33 cellular contexts compared by ENCODE assay signal in the genomic region with DNA sequence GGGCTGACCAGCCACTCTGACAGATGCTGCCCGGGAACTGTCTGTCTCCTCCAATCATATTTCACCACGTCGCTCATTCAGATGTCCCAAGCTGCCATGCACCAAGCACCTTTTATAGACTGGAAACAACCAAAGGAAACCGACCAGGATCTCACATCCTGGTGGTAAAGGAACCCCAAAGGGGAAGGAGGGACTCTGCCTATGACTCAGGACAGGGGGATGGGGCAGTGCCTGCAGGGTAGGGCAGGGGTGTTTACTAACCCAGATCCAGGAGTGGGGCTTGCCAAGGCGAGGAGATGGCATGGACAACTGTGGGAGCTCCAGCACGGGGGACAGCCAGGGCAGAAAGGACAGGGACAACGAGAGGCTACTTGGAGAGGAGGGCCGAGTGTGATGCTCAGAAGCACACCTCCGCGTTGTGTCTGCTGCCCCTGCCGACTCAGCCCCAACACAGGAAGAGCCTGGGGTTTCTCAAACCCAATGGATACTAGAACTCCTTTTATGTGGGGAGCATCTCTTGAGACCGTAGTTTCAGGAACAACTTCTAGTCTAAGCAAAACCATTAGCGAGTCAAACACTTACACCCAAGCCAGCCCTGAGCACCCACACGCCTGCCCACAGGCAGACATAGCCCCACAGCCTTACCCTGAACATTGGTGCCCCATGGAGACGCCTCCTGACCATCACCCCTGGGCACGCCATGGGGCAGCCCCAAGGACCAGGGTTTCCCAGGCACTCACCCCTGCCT. TPM values are rescaled to one million over a fixed set of nuclear protein-coding genes. Genes with fewer than 3 reads are reported as not detected.
"Had no signal": no experiment of that assay in that cellular context is flagged by ENCODE, and none has a peak within 500 bp of the region (broad histone marks: within the 10 kb centered on the region; RNA-seq: fewer than 3 reads in every experiment).

No MANE protein-coding gene starts in this region.

- H3K4me3 ChIP-seq: adrenal gland, body of pancreas, breast epithelium had no signal

- H3K36me3 Mint-ChIP-seq: activated CD4-positive, alpha-beta memory T cell treated with anti-CD3 and anti-CD28 coated beads for 36 hours; activated naive CD8-positive, alpha-beta T cell had no signal

- H3K4me3 Mint-ChIP-seq: activated B cell treated with CpG ODN at 0.5 μM for 24 hours; activated CD4-positive, alpha-beta memory T cell treated with anti-CD3 and anti-CD28 coated beads for 36 hours; activated CD4-positive, alpha-beta T cell treated with anti-CD3 and anti-CD28 coated beads, Interleukin-2, amount 10 ng/mL, durations not matched to agents 24 days and 14 days; activated naive CD4-positive, alpha-beta T cell treated with anti-CD3 and anti-CD28 coated beads for 36 hours; activated naive CD8-positive, alpha-beta T cell; activated T-cell treated with anti-CD3 and anti-CD28 coated beads, Interleukin-2, amount 50 U/mL, for 24 hours; activated T-helper 1 cell treated with anti-CD3 and anti-CD28 coated beads, Interleukin-12 subunit alpha, Interleukin-12 subunit beta, Interleukin-2, Interleukin-4 antibody, amounts not matched to agents 30 ng/mL and 10 ng/mL and 1 ng/mL, durations not matched to agents 14 hours and 24 hours and 36 hours; T-helper 1 cell treated with Interleukin-12 subunit alpha and Interleukin-12 subunit beta and Interleukin-4 antibody, amounts not matched to agents 30 μg/mL and 1 μg/mL, for 36 hours; T-helper 2 cell treated with Interferon-gamma antibody and Interleukin-4, amounts not matched to agents 5 μg/mL and 100 μg/mL, for 36 hours had no signal

- DNase-seq: activated B cell treated with CpG ODN at 0.5 μM for 24 hours; activated CD4-positive, alpha-beta memory T cell treated with anti-CD3 and anti-CD28 coated beads for 36 hours; activated CD4-positive, alpha-beta T cell treated with anti-CD3 and anti-CD28 coated beads for 4 hours; activated CD4-positive, alpha-beta T cell treated with anti-CD3 and anti-CD28 coated beads, Interleukin-2, amount 10 ng/mL, durations not matched to agents 24 days and 14 days; activated CD4-positive, alpha-beta T cell treated with anti-CD3 and anti-CD28 coated beads, Interleukin-2, amount 50 U/mL, for 1 hour; activated CD4-positive, alpha-beta T cell treated with anti-CD3 and anti-CD28 coated beads, Interleukin-2, amount 50 U/mL, for 4 hours; activated CD4-positive, CD25-positive, alpha-beta regulatory T cell treated with anti-CD3 and anti-CD28 coated beads, Interleukin-2, amount 50 U/mL, for 72 hours; activated CD8-positive, alpha-beta memory T cell treated with anti-CD3 and anti-CD28 coated beads, Interleukin-2, amount 50 U/mL, for 4 hours; activated effector memory CD4-positive, alpha-beta T cell treated with Interleukin-2 at 50 U/mL for 16 hours; activated gamma-delta T cell; activated naive CD4-positive, alpha-beta T cell treated with anti-CD3 and anti-CD28 coated beads for 36 hours; activated naive CD4-positive, alpha-beta T cell treated with anti-CD3 and anti-CD28 coated beads, Interleukin-2, amount 50 U/mL, for 16 hours; activated T-cell treated with anti-CD3 and anti-CD28 coated beads, Interleukin-2, amount 50 U/mL, for 24 hours; activated T-cell treated with anti-CD3 and anti-CD28 coated beads, Interleukin-2, amount 50 U/mL, for 48 hours; adrenal gland; amniotic stem cell; aorta; body of pancreas; brain microvascular endothelial cell; central memory CD4-positive, alpha-beta T cell; SW 1271; T-helper 1 cell; T-helper 2 cell; T-helper 9 cell had no signal

- H3K27ac Mint-ChIP-seq: activated B cell treated with CpG ODN at 0.5 μM for 24 hours; activated CD4-positive, alpha-beta memory T cell treated with anti-CD3 and anti-CD28 coated beads for 36 hours; activated CD4-positive, alpha-beta T cell treated with anti-CD3 and anti-CD28 coated beads, Interleukin-2, amount 10 ng/mL, durations not matched to agents 24 days and 14 days; activated naive CD4-positive, alpha-beta T cell treated with anti-CD3 and anti-CD28 coated beads for 36 hours; activated naive CD8-positive, alpha-beta T cell; activated T-cell treated with anti-CD3 and anti-CD28 coated beads, Interleukin-2, amount 50 U/mL, for 24 hours; activated T-helper 1 cell treated with anti-CD3 and anti-CD28 coated beads, Interleukin-12 subunit alpha, Interleukin-12 subunit beta, Interleukin-2, Interleukin-4 antibody, amounts not matched to agents 30 ng/mL and 10 ng/mL and 1 ng/mL, durations not matched to agents 14 hours and 24 hours and 36 hours; activated T-helper 2 cell treated with anti-CD3 and anti-CD28 coated beads, Interferon-gamma antibody, Interleukin-2, Interleukin-4, amounts not matched to agents 10 μg/mL and 5 μg/mL and 100 μg/mL, durations not matched to agents 14 hours and 24 hours and 36 hours; T-helper 1 cell treated with Interleukin-12 subunit alpha and Interleukin-12 subunit beta and Interleukin-4 antibody, amounts not matched to agents 30 μg/mL and 1 μg/mL, for 36 hours; T-helper 2 cell treated with Interferon-gamma antibody and Interleukin-4, amounts not matched to agents 5 μg/mL and 100 μg/mL, for 36 hours had no signal

- H3K9me3 ChIP-seq: adrenal gland, body of pancreas, breast epithelium had no signal

- H3K36me3 ChIP-seq: adrenal gland, brain microvascular endothelial cell, breast epithelium had no signal

- FAIRE-seq: astrocyte, TTC549 had no signal

- H3K27me3 ChIP-seq: adrenal gland, body of pancreas, brain microvascular endothelial cell, breast epithelium had no signal

- H3K4me1 Mint-ChIP-seq: activated B cell treated with CpG ODN at 0.5 μM for 24 hours; activated CD4-positive, alpha-beta T cell treated with anti-CD3 and anti-CD28 coated beads, Interleukin-2, amount 10 ng/mL, durations not matched to agents 24 days and 14 days had no signal

- ATAC-seq: body of pancreas had no signal

- H3K9me3 Mint-ChIP-seq: activated B cell treated with CpG ODN at 0.5 μM for 24 hours; activated CD4-positive, alpha-beta memory T cell treated with anti-CD3 and anti-CD28 coated beads for 36 hours; activated CD4-positive, alpha-beta T cell treated with anti-CD3 and anti-CD28 coated beads, Interleukin-2, amount 10 ng/mL, durations not matched to agents 24 days and 14 days; activated naive CD4-positive, alpha-beta T cell treated with anti-CD3 and anti-CD28 coated beads for 36 hours; activated T-cell treated with anti-CD3 and anti-CD28 coated beads, Interleukin-2, amount 50 U/mL, for 24 hours; activated T-helper 1 cell treated with anti-CD3 and anti-CD28 coated beads, Interleukin-12 subunit alpha, Interleukin-12 subunit beta, Interleukin-2, Interleukin-4 antibody, amounts not matched to agents 30 ng/mL and 10 ng/mL and 1 ng/mL, durations not matched to agents 14 hours and 24 hours and 36 hours; activated T-helper 2 cell treated with anti-CD3 and anti-CD28 coated beads, Interferon-gamma antibody, Interleukin-2, Interleukin-4, amounts not matched to agents 10 μg/mL and 5 μg/mL and 100 μg/mL, durations not matched to agents 14 hours and 24 hours and 36 hours; T-helper 1 cell treated with Interleukin-12 subunit alpha and Interleukin-12 subunit beta and Interleukin-4 antibody, amounts not matched to agents 30 μg/mL and 1 μg/mL, for 36 hours; T-helper 2 cell treated with Interferon-gamma antibody and Interleukin-4, amounts not matched to agents 5 μg/mL and 100 μg/mL, for 36 hours had no signal

- H3K27ac ChIP-seq: adrenal gland, body of pancreas, brain microvascular endothelial cell, breast epithelium, VCaP had no signal

- H3K4me1 ChIP-seq: adrenal gland, body of pancreas, breast epithelium had no signal

- H3K27me3 Mint-ChIP-seq: activated B cell treated with CpG ODN at 0.5 μM for 24 hours; activated CD4-positive, alpha-beta memory T cell treated with anti-CD3 and anti-CD28 coated beads for 36 hours; activated CD4-positive, alpha-beta T cell treated with anti-CD3 and anti-CD28 coated beads, Interleukin-2, amount 10 ng/mL, durations not matched to agents 24 days and 14 days; activated naive CD8-positive, alpha-beta T cell; activated T-cell treated with anti-CD3 and anti-CD28 coated beads, Interleukin-2, amount 50 U/mL, for 24 hours had no signal

RNA-seq across cellular contexts. Expression of gene PRODH, which starts 4.0 kb away (rescaled TPM):
- total RNA-seq: activated B cell treated with CpG ODN at 0.5 μM for 24 hours had no signal
